ENCODE assay signal across 8 cellular contexts in the genomic region with DNA sequence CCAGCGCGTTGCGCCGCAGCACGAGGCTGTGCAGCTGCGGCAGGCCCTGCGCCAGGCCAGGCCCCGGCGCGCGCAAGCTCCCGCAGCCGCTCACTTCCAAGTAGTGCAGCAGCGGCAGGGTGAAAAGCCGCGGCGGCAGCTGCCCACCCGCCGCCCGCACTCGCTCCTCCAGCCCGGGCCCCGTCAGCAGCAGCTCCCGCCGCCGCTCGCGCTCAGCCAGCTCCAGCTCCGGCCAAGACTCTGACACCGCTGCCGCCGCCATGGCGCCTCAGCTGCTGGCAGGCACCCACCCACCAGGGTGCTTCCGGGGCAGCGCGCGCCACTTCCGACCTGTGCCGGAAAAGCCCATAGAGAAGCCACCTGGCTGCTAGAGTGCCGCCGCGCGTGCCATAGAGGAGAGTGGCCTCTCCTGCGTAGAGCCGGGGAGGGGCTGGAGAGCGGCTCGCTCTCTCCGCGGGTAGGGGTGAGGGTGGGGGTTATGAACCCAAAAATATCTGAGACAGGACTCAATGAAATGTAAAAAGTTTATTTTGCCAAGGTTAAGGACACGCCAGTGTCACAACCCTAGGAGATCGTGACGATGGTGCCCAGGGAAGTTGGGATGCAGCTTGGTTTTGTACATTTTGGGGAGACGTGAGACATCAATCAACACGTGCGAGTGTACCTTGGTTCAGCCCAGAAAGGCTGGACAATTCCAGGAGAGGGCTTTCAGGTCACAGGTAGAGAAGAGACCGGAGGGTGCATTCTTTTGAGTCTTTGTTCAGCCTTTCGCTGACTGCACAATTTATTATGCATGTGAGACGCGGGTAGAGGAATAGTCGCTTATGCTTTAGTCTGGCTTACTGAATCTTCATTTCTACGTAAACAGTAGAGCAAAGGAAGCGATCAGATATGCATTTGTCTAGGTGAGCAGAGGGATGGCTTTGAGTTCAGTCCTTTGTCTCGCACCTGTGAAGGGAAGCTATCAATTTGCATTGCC. TPM values are rescaled to one million over a fixed set of nuclear protein-coding genes. Genes with fewer than 3 reads are reported as not detected.
A peak's percentile ranks its signal among the peaks of the same experiment; 100 is the strongest.
DNase-seq lines count a peak whose midpoint lies in the region; TF ChIP-seq lines count a peak whose summit lies in the region.

A gene (minus strand): TSS at position 284 of the 979 bp plus-strand sequence. CDS start 22 bp downstream, at position 262.

- TF ChIP-seq POLR2A in stomach (IDR thresholded peaks at IDR 0.05): no peak

- DNase-seq in ELR (ENCODE audit: low read depth): peak; percentile 90
- DNase-seq in H4 (ENCODE audit: low spot score): peak; percentile 93
- peak; percentile 75 for DNase-seq in LNCaP clone FGC (ENCODE audit: low read depth)
- DNase-seq in SJCRH30: peak; percentile 96 to 97
- DNase-seq in activated gamma-delta T cell treated with Interleukin-2 at 50 U/mL for 16 hours: peak; percentile 94
- peak; percentile 89 for DNase-seq in fibroblast of villous mesenchyme (ENCODE audit: low read depth)
- peak; percentile 72 for DNase-seq in neural crest cell (ENCODE audit: low read depth, low spot score)
- DNase-seq in stomach: peak; percentile 95

- 3 to 10% (median 4%) methylated on average over 26 to 63 of the region's 63 CpGs for WGBS in stomach, 5 donors

- no peak for TF ChIP-seq EP300 in stomach (IDR thresholded peaks at IDR 0.05)

- H3K27me3 Mint-ChIP-seq in neural crest cell (ENCODE audit: low read depth): peaks cover 13% of the 10 kb centered on the region

- H3K4me1 ChIP-seq in SJCRH30: peaks cover 24% of the 10 kb centered on the region
- peaks cover 29 to 56% (median 43%) of the 10 kb centered on the region in 4 donors for H3K4me1 ChIP-seq in stomach

- H3K27me3 ChIP-seq in SJCRH30: no peaks in the 10 kb centered on the region
- peaks cover 0 to 14% (median 4%) of the 10 kb centered on the region in 3 donors for H3K27me3 ChIP-seq in stomach

- peaks cover 11% of the 10 kb centered on the region for H3K36me3 ChIP-seq in SJCRH30
- H3K36me3 ChIP-seq in stomach: peaks cover 0 to 11% (median 7%) of the 10 kb centered on the region in 4 donors

- intact Hi-C loops in stomach (cut with DNase I; ENCODE audit: low total_unique reads): no loop called here

- peak within 1 kb of the TSS; percentile 49 for H3K27ac ChIP-seq in SJCRH30
- H3K27ac ChIP-seq in stomach: peak within 1 kb of the TSS; percentile 46 to 86 (median 69)

- H3K9me3 Mint-ChIP-seq in neural crest cell: peaks cover 2% of the 10 kb centered on the region

- peak within 1 kb of the TSS; percentile 96 for H3K4me3 Mint-ChIP-seq in neural crest cell

- H3K36me3 Mint-ChIP-seq in neural crest cell (ENCODE audit: low read depth): peaks cover 2% of the 10 kb centered on the region

- peaks cover 33% of the 10 kb centered on the region for H3K4me1 Mint-ChIP-seq in neural crest cell

- H3K4me3 ChIP-seq in LNCaP clone FGC (ENCODE audit: low read depth, low read length) (peak within 1 kb of the TSS; percentile 93), SJCRH30 (peak within 1 kb of the TSS; percentile 87), fibroblast of villous mesenchyme (ENCODE audit: low read depth, low read length) (peak within 1 kb of the TSS; percentile 76), stomach (peak within 1 kb of the TSS; percentile 95 to 99 (median 97))

- H3K9me3 ChIP-seq in SJCRH30 (replicated peaks) (0 out of 2 replicates have a peak, but pooled peaks cover 4% of the 10 kb centered on the region), stomach (no peaks in the 10 kb centered on the region)

- peak within 1 kb of the TSS; percentile 95 for H3K27ac Mint-ChIP-seq in neural crest cell (ENCODE audit: unreplicated experiment)

- TF ChIP-seq CTCF in LNCaP clone FGC (IDR thresholded peaks at IDR 0.05; ENCODE audit: control insufficient read depth, extremely low read depth, insufficient read depth) (no peak), fibroblast of villous mesenchyme (IDR thresholded peaks at IDR 0.05; ENCODE audit: insufficient read depth, low read depth, low read length) (peak; percentile 20), neural crest cell (conservative IDR thresholded peaks at IDR 0.05) (no peak), stomach (IDR thresholded peaks at IDR 0.05) (peak in 1 of 7 experiments; percentile 25)

RNA-seq across cellular contexts. Expression of the gene that starts here (rescaled TPM):
- 17.3 and 20.9 TPM in 2 replicates for total RNA-seq in H4 (2014; rRNA removed; shearing (Covaris generic))
- total RNA-seq in SJCRH30 (2014; rRNA removed; shearing (Covaris generic)): 48.7 and 51.9 TPM in 2 replicates
- total RNA-seq in fibroblast of villous mesenchyme (29.0 and 31.1 TPM in 2 replicates), neural crest cell (57.9 and 59.6 TPM in 2 replicates), stomach (100 to 1,000 TPM in 1 of 5 donors, 10 to 100 TPM in 4; 19.8 to 212 (median 49.0) TPM)
- polyA plus RNA-seq in stomach: 10 to 100 TPM; 12.0 to 22.9 (median 18.5) TPM

Comparison
In these comparisons a context has a peak if more than half of its experiments do, and no peak if none do; other contexts are left out.
1. Peak in every context shown above with its lines: DNase-seq, H3K4me3 ChIP-seq and H3K27ac ChIP-seq.